Comparison of ENCODE assay signal across 17 cellular contexts in genomic region chr15:40353697-40354096, GRCh38. TPM values are rescaled to one million over a fixed set of nuclear protein-coding genes. Genes with fewer than 3 reads are reported as not detected.
A peak's percentile ranks its signal among the peaks of the same experiment; 100 is the strongest.
DNase-seq lines count a peak whose midpoint lies in the region; ATAC-seq and TF ChIP-seq lines count a peak whose summit lies in the region.
"Had no signal": no experiment of that assay in that cellular context is flagged by ENCODE, and none has a peak within 500 bp of the region (broad histone marks: within the 10 kb centered on the region; RNA-seq: fewer than 3 reads in every experiment).

No MANE protein-coding gene starts in this region.

- ATAC-seq in GM23338 (no peak), sciatic nerve (peak; percentile 55), GM21381 (IDR thresholded peaks at IDR 0.05; ENCODE audit: unreplicated experiment) (no peak)

- H3K27me3 Mint-ChIP-seq in GM23338 (ENCODE audit: insufficient read depth, low read depth, poor library complexity) (peaks cover 15% of the 10 kb centered on the region), glutamatergic neuron (ENCODE audit: unreplicated experiment) (peaks cover 13% of the 10 kb centered on the region)

- H3K36me3 ChIP-seq in GM23338 (ENCODE audit: insufficient read depth), result no peaks in the 10 kb centered on the region
- H3K36me3 ChIP-seq: left ventricle myocardium inferior, thyroid gland had no signal

- H3K9me3 Mint-ChIP-seq in GM23338 (no peaks in the 10 kb centered on the region; the same call in 2 of the 3 replicates), glutamatergic neuron (ENCODE audit: unreplicated experiment) (peaks cover 8% of the 10 kb centered on the region)

- H3K4me1 Mint-ChIP-seq in GM23338, result peaks cover 29% of the 10 kb centered on the region
- peaks cover 36% of the 10 kb centered on the region for H3K4me1 Mint-ChIP-seq in glutamatergic neuron (ENCODE audit: low read depth, unreplicated experiment)

- H3K27me3 ChIP-seq in GM23338 (ENCODE audit: insufficient read depth), result peaks cover 15% of the 10 kb centered on the region
- H3K27me3 ChIP-seq: thyroid gland had no signal

- H3K27ac Mint-ChIP-seq in GM23338 (no peak overlapping the region), glutamatergic neuron (ENCODE audit: unreplicated experiment) (peak overlapping the region; percentile 94)

- H3K4me2 ChIP-seq in GM23338, result peak overlapping the region; percentile 80

- no peaks in the 10 kb centered on the region; the same call in 2 of the 3 replicates for H3K36me3 Mint-ChIP-seq in GM23338 (ENCODE audit: low read depth)
- H3K36me3 Mint-ChIP-seq in glutamatergic neuron (ENCODE audit: unreplicated experiment), result no peaks in the 10 kb centered on the region

- H3K4me3 Mint-ChIP-seq in GM23338 (no peak overlapping the region; the same call in 2 of the 3 replicates), glutamatergic neuron (ENCODE audit: unreplicated experiment) (peak overlapping the region; percentile 67)

- H4K20me1 ChIP-seq in GM23338 (replicated peaks; ENCODE audit: insufficient read depth), result no peaks in the 10 kb centered on the region

- peaks cover 18% of the 10 kb centered on the region for H3K4me1 ChIP-seq in GM23338 (ENCODE audit: insufficient read depth)

- no peak overlapping the region for H3K27ac ChIP-seq in GM23338 (ENCODE audit: low read depth)
- H3K27ac ChIP-seq: HL-60, left ventricle myocardium inferior, thyroid gland had no signal

- peaks cover 16% of the 10 kb centered on the region for H3F3A ChIP-seq in GM23338 (replicated peaks; ENCODE audit: low read depth)

- H3K4me3 ChIP-seq in GM23338, result no peak overlapping the region
- H3K4me3 ChIP-seq: left ventricle myocardium inferior, thyroid gland had no signal

- H3K9me2 ChIP-seq in GM23338 (ENCODE audit: insufficient read depth), result no peaks in the 10 kb centered on the region

- TF ChIP-seq CTCF in GM23338 (conservative IDR thresholded peaks at IDR 0.05; ENCODE audit: low read depth in 2 of 2), result no peak
- TF ChIP-seq CTCF in glutamatergic neuron (IDR thresholded peaks at IDR 0.05; ENCODE audit: partially characterized antibody, unreplicated experiment), result no peak

- DNase-seq in GM23338 (ENCODE audit: low spot score), result no peak
- DNase-seq in NCI-H2029 (lab: John Stamatoyannopoulos, UW), result peak; percentile 24
- DNase-seq in glutamatergic neuron, result no peak
- DNase-seq in sciatic nerve (ENCODE audit: low spot score), result no peak
- DNase-seq in mesenteric fat pad (ENCODE audit: low spot score), result no peak
- DNase-seq in NCI-H1417 (lab: John Stamatoyannopoulos, UW), result no peak
- no peak for DNase-seq in middle frontal gyrus (ENCODE audit: extremely low spot score, low spot score)
- DNase-seq: activated CD4-positive, alpha-beta T cell treated with anti-CD3 and anti-CD28 coated beads for 4 hours; cortex of kidney; GOT3; left ventricle myocardium inferior; NCI-H146; stimulated activated CD4-positive, alpha-beta T cell treated with anti-CD3 and anti-CD28 coated beads, Interleukin-12 subunit alpha, Interleukin-12 subunit beta, amount 100 ng/mL, for 4 hours had no signal

- peak overlapping the region; percentile 69; the same call in 1 of the 2 replicates for H2AFZ ChIP-seq in GM23338

- intact Hi-C loops in sciatic nerve (cut with DNase I), result no loop called here

- no peaks in the 10 kb centered on the region for H3K79me2 ChIP-seq in GM23338 (replicated peaks; ENCODE audit: insufficient read depth)

TF ChIP-seq in GM23338, 12 proteins besides CTCF, POLR2A, EP300 and RAD21 (continues in another document):
- no peak for TF ChIP-seq POLR2AphosphoS5 (IDR thresholded peaks at IDR 0.05; ENCODE audit: low read depth)
- TF ChIP-seq ETS1 (IDR thresholded peaks at IDR 0.05), result no peak
- no peak for TF ChIP-seq CREB1 (CRISPR knock-in tag; IDR thresholded peaks at IDR 0.05; ENCODE audit: low read depth)
- no peak for TF ChIP-seq EZH2phosphoT487 (IDR thresholded peaks at IDR 0.05; ENCODE audit: unreplicated experiment)
- no peak for TF ChIP-seq ZNF331 (CRISPR knock-in tag; IDR thresholded peaks at IDR 0.05; ENCODE audit: low read depth)

RNA-seq across cellular contexts. Expression of gene PHGR1, which starts 2.9 kb away (rescaled TPM):
- total RNA-seq in GM23338 (2014; rRNA removed; shearing (Covaris generic)), result not detected in 2 replicates
- polyA plus RNA-seq in GM23338 (2016; fragmentation: Nextera tagmentation; extraction: Ambion mirVana), result not detected in 2 replicates
- total RNA-seq in glutamatergic neuron (ENCODE audit: unreplicated experiment) (not detected), sciatic nerve (not detected), mesenteric fat pad (2.7 TPM)
- total RNA-seq: frontal cortex, left ventricle myocardium inferior, thyroid gland had no signal

RNA-seq across cellular contexts. Expression of gene DISP2, which starts 4.3 kb away (rescaled TPM):
- total RNA-seq in GM23338 (2014; rRNA removed; shearing (Covaris generic)), result 1.0 and 1.3 TPM in 2 replicates
- 2.2 and 2.5 TPM in 2 replicates for polyA plus RNA-seq in GM23338 (2016; fragmentation: Nextera tagmentation; extraction: Ambion mirVana)
- 44.3 TPM for total RNA-seq in glutamatergic neuron (ENCODE audit: unreplicated experiment)
- total RNA-seq in sciatic nerve, result 2.1 TPM
- 0.26 TPM for total RNA-seq in mesenteric fat pad

RNA-seq across cellular contexts. Expression of gene CCDC9B, which starts 13.0 kb away (rescaled TPM):
- total RNA-seq in GM23338 (2014; rRNA removed; shearing (Covaris generic)), result 0.97 and 1.2 TPM in 2 replicates
- polyA plus RNA-seq in GM23338 (2016; fragmentation: Nextera tagmentation; extraction: Ambion mirVana), result 0.18 and 0.23 TPM in 2 replicates
- 0.49 TPM for total RNA-seq in glutamatergic neuron (ENCODE audit: unreplicated experiment)
- total RNA-seq in sciatic nerve, result 37.8 TPM
- total RNA-seq in mesenteric fat pad, result 10.6 TPM

RNA-seq across cellular contexts. Expression of gene KNSTRN, which starts 28.8 kb away (rescaled TPM):
- 67.9 and 76.4 TPM in 2 replicates for total RNA-seq in GM23338 (2014; rRNA removed; shearing (Covaris generic))
- polyA plus RNA-seq in GM23338 (2016; fragmentation: Nextera tagmentation; extraction: Ambion mirVana), result 62.7 and 80.4 TPM in 2 replicates
- 62.9 TPM for total RNA-seq in glutamatergic neuron (ENCODE audit: unreplicated experiment)
- total RNA-seq in sciatic nerve, result 6.4 TPM
- total RNA-seq in mesenteric fat pad, result 16.5 TPM

RNA-seq across cellular contexts. Expression of gene INAFM2, which starts 30.2 kb away (rescaled TPM):
- total RNA-seq in GM23338 (2014; rRNA removed; shearing (Covaris generic)), result 32.7 and 33.0 TPM in 2 replicates
- 18.1 and 20.0 TPM in 2 replicates for polyA plus RNA-seq in GM23338 (2016; fragmentation: Nextera tagmentation; extraction: Ambion mirVana)
- 15.9 TPM for total RNA-seq in glutamatergic neuron (ENCODE audit: unreplicated experiment)
- 25.5 TPM for total RNA-seq in sciatic nerve
- total RNA-seq in mesenteric fat pad, result 27.9 TPM

Comparison
In these comparisons a context has a peak if more than half of its experiments do, and no peak if none do; other contexts are left out.
1. RNA of gene DISP2, which starts 4.3 kb away (total RNA-seq): 44.3 TPM in glutamatergic neuron (single experiment); 2.1 TPM in sciatic nerve (single experiment), 1.0 to 1.3 TPM in GM23338 and 0.26 TPM in mesenteric fat pad (single experiment); every median in the first group is over 10 times any median in the second.